In genomic region chr4:139176299-139177048, GRCh38 we compare ENCODE assay signal across 1 cellular context.
TF ChIP-seq lines count a peak whose summit lies in the region.

No MANE protein-coding gene starts in this region.

TF ChIP-seq in K562, 482 proteins besides CTCF, POLR2A, EP300 and RAD21 (continued from another document and continues in another):
- TF ChIP-seq ZBTB2 (IDR thresholded peaks at IDR 0.05) (no peak), ZNF592 (IDR thresholded peaks at IDR 0.05) (no peak), MECOM (CRISPR knock-in tag; IDR thresholded peaks at IDR 0.05) (no peak), ZNF23 (CRISPR knock-in tag; IDR thresholded peaks at IDR 0.05) (no peak), MBD1 (CRISPR knock-in tag; IDR thresholded peaks at IDR 0.05) (no peak), TEAD2 (tag; IDR thresholded peaks at IDR 0.05) (no peak), CBX3 (IDR thresholded peaks at IDR 0.05; ENCODE audit: borderline replicate concordance in 1 of 2, low read length in 2 of 2) (peak in 1 of 2 experiments; percentile 25; a peak in 1 of 3 replicates), CREM (IDR thresholded peaks at IDR 0.05; ENCODE audit: low read depth) (peak; percentile 33; the same call in 1 of the 2 replicates), BCL6 (CRISPR knock-in tag; IDR thresholded peaks at IDR 0.05) (no peak), POLR2G (IDR thresholded peaks at IDR 0.05; ENCODE audit: low read depth, low read length) (peak; percentile 87), GTF3C2 (IDR thresholded peaks at IDR 0.05; ENCODE audit: borderline replicate concordance, extremely low read depth, insufficient read length) (no peak), ZNF212 (CRISPR knock-in tag; IDR thresholded peaks at IDR 0.05) (no peak), HMGXB4 (CRISPR knock-in tag; IDR thresholded peaks at IDR 0.05) (no peak), TFE3 (CRISPR knock-in tag; IDR thresholded peaks at IDR 0.05) (no peak), RNF2 (IDR thresholded peaks at IDR 0.05) (peak; percentile 48; the same call in 1 of the 2 replicates), ELK1 (CRISPR knock-in tag; IDR thresholded peaks at IDR 0.05) (no peak), HMBOX1 (IDR thresholded peaks at IDR 0.05) (peak; percentile 66; the same call in 1 of the 2 replicates), NR2C2 (CRISPR knock-in tag; IDR thresholded peaks at IDR 0.05) (no peak), NR2C2 (tag; IDR thresholded peaks at IDR 0.05) (peak; percentile 22; the same call in 1 of the 2 replicates), ZNF668 (CRISPR knock-in tag; IDR thresholded peaks at IDR 0.05) (no peak), TAF1 (IDR thresholded peaks at IDR 0.05; ENCODE audit: control insufficient read depth, extremely low read depth, insufficient read depth, low read length, severe bottlenecking) (peak; percentile 73), ZNF3 (CRISPR knock-in tag; IDR thresholded peaks at IDR 0.05) (no peak), KDM5B (IDR thresholded peaks at IDR 0.05; ENCODE audit: insufficient replicate concordance, low read depth, low read length) (peak; percentile 70), MCM3 (IDR thresholded peaks at IDR 0.05) (no peak), ZZZ3 (IDR thresholded peaks at IDR 0.05) (no peak), SP1 (CRISPR knock-in tag; IDR thresholded peaks at IDR 0.05) (peak; percentile 64), ZNF717 (CRISPR knock-in tag; IDR thresholded peaks at IDR 0.05) (no peak), ELF4 (CRISPR knock-in tag; IDR thresholded peaks at IDR 0.05) (no peak), RHOXF2B (CRISPR knock-in tag; conservative IDR thresholded peaks at IDR 0.05) (no peak), ZBTB9 (CRISPR knock-in tag; IDR thresholded peaks at IDR 0.05) (0 out of 2 replicates have a peak, but pooled peaks have one; percentile 37), SUPT5H (IDR thresholded peaks at IDR 0.05) (peak; percentile 67; the same call in 1 of the 2 replicates), TBP (optimal IDR thresholded peaks at IDR 0.05; ENCODE audit: low read depth, low read length) (peak; percentile 36), HDAC1 (IDR thresholded peaks at IDR 0.05) (0 out of 4 replicates have a peak, but pooled peaks of 1 of the 2 experiments have one; percentile 69), E2F6 (IDR thresholded peaks at IDR 0.05; ENCODE audit: borderline replicate concordance in 1 of 2, extremely low read depth in 1 of 2, insufficient read depth in 1 of 2, insufficient read length in 1 of 2, low read depth in 1 of 2, low read length in 1 of 2, poor library complexity in 1 of 2, severe bottlenecking in 1 of 2) (peak in 1 of 2 experiments; percentile 75), NFIX (CRISPR knock-in tag; IDR thresholded peaks at IDR 0.05; ENCODE audit: low read depth) (no peak), HDAC8 (tag; IDR thresholded peaks at IDR 0.05) (no peak), ZNF780A (CRISPR knock-in tag; IDR thresholded peaks at IDR 0.05) (no peak), KAT2B (IDR thresholded peaks at IDR 0.05; ENCODE audit: low read depth, low read length) (no peak), NCOA6 (IDR thresholded peaks at IDR 0.05) (no peak), ZEB2 (IDR thresholded peaks at IDR 0.05) (peak; percentile 55), FOXP1 (CRISPR knock-in tag; IDR thresholded peaks at IDR 0.05) (peak; percentile 59), ZNF277 (CRISPR knock-in tag; IDR thresholded peaks at IDR 0.05; ENCODE audit: borderline replicate concordance) (no peak), ZNF551 (CRISPR knock-in tag; IDR thresholded peaks at IDR 0.05) (no peak), SIN3A (IDR thresholded peaks at IDR 0.05; ENCODE audit: borderline replicate concordance in 2 of 2, control insufficient read depth in 1 of 2, low read depth in 2 of 2, low read length in 2 of 2) (peak; percentile 45 to 51; a peak in 2 of 4 replicates), NCOR1 (IDR thresholded peaks at IDR 0.05) (peak; percentile 72)
